Comparison of ENCODE assay signal across 1 cellular context in the genomic region with DNA sequence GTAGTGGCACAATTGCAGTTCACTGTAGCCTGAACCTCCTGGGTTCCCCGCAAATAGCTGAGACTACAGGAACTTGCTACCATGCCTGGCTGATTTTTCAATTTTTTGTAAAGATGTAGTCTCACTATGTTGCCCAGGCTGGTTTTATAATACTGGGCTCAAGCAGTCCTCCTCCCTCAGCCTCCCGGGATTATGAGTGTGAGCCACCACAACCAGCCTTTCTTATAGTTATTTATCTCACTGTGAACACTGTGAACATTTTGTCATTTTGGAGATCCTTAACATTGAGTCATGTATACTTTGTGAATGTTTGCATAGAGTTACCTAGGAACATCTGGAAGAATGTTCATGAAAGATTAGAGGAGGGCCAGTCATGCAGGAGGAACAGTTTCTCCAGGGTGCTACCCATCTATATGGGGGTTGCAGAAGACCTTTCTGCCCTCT.
TF ChIP-seq lines count a peak whose summit lies in the region.

No MANE protein-coding gene starts in this region.

TF ChIP-seq in K562, 482 proteins besides CTCF, POLR2A, EP300 and RAD21 (continued from another document and continues in another):
- TF ChIP-seq, protein P1, sequence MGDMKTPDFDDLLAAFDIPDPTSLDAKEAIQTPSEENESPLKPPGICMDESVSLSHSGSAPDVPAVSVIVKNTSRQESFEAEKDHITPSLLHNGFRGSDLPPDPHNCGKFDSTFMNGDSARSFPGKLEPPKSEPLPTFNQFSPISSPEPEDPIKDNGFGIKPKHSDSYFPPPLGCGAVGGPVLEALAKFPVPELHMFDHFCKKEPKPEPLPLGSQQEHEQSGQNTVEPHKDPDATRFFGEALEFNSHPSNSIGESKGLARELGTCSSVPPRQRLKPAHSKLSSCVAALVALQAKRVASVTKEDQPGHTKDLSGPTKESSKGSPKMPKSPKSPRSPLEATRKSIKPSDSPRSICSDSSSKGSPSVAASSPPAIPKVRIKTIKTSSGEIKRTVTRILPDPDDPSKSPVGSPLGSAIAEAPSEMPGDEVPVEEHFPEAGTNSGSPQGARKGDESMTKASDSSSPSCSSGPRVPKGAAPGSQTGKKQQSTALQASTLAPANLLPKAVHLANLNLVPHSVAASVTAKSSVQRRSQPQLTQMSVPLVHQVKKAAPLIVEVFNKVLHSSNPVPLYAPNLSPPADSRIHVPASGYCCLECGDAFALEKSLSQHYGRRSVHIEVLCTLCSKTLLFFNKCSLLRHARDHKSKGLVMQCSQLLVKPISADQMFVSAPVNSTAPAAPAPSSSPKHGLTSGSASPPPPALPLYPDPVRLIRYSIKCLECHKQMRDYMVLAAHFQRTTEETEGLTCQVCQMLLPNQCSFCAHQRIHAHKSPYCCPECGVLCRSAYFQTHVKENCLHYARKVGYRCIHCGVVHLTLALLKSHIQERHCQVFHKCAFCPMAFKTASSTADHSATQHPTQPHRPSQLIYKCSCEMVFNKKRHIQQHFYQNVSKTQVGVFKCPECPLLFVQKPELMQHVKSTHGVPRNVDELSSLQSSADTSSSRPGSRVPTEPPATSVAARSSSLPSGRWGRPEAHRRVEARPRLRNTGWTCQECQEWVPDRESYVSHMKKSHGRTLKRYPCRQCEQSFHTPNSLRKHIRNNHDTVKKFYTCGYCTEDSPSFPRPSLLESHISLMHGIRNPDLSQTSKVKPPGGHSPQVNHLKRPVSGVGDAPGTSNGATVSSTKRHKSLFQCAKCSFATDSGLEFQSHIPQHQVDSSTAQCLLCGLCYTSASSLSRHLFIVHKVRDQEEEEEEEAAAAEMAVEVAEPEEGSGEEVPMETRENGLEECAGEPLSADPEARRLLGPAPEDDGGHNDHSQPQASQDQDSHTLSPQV (IDR thresholded peaks at IDR 0.05), result no peak
- TF ChIP-seq PML (IDR thresholded peaks at IDR 0.05; ENCODE audit: low read length), result peak; percentile 85
- TF ChIP-seq, protein P2, sequence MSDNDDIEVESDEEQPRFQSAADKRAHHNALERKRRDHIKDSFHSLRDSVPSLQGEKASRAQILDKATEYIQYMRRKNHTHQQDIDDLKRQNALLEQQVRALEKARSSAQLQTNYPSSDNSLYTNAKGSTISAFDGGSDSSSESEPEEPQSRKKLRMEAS (CRISPR knock-in tag; IDR thresholded peaks at IDR 0.05), result no peak
- TF ChIP-seq ZNF717 (CRISPR knock-in tag; IDR thresholded peaks at IDR 0.05), result no peak
- peak; percentile 94 for TF ChIP-seq CBFA2T2 (conservative IDR thresholded peaks at IDR 0.05)
- TF ChIP-seq BCOR (IDR thresholded peaks at IDR 0.05), result 0 out of 2 replicates have a peak, but pooled peaks have one; percentile 27
- no peak for TF ChIP-seq NR1H2 (CRISPR knock-in tag; IDR thresholded peaks at IDR 0.05)
- TF ChIP-seq ZNF174 (CRISPR knock-in tag; IDR thresholded peaks at IDR 0.05), result no peak
- TF ChIP-seq CBX8 (IDR thresholded peaks at IDR 0.05; ENCODE audit: borderline replicate concordance, extremely low read depth, low read depth, low read length, poor library complexity, severe bottlenecking), result no peak
- TF ChIP-seq, protein P3, sequence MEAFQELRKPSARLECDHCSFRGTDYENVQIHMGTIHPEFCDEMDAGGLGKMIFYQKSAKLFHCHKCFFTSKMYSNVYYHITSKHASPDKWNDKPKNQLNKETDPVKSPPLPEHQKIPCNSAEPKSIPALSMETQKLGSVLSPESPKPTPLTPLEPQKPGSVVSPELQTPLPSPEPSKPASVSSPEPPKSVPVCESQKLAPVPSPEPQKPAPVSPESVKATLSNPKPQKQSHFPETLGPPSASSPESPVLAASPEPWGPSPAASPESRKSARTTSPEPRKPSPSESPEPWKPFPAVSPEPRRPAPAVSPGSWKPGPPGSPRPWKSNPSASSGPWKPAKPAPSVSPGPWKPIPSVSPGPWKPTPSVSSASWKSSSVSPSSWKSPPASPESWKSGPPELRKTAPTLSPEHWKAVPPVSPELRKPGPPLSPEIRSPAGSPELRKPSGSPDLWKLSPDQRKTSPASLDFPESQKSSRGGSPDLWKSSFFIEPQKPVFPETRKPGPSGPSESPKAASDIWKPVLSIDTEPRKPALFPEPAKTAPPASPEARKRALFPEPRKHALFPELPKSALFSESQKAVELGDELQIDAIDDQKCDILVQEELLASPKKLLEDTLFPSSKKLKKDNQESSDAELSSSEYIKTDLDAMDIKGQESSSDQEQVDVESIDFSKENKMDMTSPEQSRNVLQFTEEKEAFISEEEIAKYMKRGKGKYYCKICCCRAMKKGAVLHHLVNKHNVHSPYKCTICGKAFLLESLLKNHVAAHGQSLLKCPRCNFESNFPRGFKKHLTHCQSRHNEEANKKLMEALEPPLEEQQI (IDR thresholded peaks at IDR 0.05), result 0 out of 2 replicates have a peak, but pooled peaks have one; percentile 35
- no peak for TF ChIP-seq SMAD3 (CRISPR knock-in tag; conservative IDR thresholded peaks at IDR 0.05)
- TF ChIP-seq, protein P4, sequence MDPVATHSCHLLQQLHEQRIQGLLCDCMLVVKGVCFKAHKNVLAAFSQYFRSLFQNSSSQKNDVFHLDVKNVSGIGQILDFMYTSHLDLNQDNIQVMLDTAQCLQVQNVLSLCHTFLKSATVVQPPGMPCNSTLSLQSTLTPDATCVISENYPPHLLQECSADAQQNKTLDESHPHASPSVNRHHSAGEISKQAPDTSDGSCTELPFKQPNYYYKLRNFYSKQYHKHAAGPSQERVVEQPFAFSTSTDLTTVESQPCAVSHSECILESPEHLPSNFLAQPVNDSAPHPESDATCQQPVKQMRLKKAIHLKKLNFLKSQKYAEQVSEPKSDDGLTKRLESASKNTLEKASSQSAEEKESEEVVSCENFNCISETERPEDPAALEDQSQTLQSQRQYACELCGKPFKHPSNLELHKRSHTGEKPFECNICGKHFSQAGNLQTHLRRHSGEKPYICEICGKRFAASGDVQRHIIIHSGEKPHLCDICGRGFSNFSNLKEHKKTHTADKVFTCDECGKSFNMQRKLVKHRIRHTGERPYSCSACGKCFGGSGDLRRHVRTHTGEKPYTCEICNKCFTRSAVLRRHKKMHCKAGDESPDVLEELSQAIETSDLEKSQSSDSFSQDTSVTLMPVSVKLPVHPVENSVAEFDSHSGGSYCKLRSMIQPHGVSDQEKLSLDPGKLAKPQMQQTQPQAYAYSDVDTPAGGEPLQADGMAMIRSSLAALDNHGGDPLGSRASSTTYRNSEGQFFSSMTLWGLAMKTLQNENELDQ (CRISPR knock-in tag; IDR thresholded peaks at IDR 0.05; ENCODE audit: borderline replicate concordance), result no peak
- TF ChIP-seq, protein P5, sequence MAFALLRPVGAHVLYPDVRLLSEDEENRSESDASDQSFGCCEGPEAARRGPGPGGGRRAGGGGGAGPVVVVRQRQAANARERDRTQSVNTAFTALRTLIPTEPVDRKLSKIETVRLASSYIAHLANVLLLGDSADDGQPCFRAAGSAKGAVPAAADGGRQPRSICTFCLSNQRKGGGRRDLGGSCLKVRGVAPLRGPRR (CRISPR knock-in tag; IDR thresholded peaks at IDR 0.05), result no peak
- TF ChIP-seq NFE2 (IDR thresholded peaks at IDR 0.05; ENCODE audit: low read depth), result peak; percentile 55
- TF ChIP-seq PHB2 (IDR thresholded peaks at IDR 0.05; ENCODE audit: low read depth), result no peak; the same call in 1 of the 2 replicates
- TF ChIP-seq MAZ (CRISPR knock-in tag; conservative IDR thresholded peaks at IDR 0.05 in 1 of 2, IDR thresholded peaks at IDR 0.05 in 1 of 2), result 0 out of 4 replicates have a peak, but pooled peaks of 1 of the 2 experiments have one; percentile 24
- no peak for TF ChIP-seq GABPB1 (CRISPR knock-in tag; IDR thresholded peaks at IDR 0.05)
- TF ChIP-seq, protein P6, sequence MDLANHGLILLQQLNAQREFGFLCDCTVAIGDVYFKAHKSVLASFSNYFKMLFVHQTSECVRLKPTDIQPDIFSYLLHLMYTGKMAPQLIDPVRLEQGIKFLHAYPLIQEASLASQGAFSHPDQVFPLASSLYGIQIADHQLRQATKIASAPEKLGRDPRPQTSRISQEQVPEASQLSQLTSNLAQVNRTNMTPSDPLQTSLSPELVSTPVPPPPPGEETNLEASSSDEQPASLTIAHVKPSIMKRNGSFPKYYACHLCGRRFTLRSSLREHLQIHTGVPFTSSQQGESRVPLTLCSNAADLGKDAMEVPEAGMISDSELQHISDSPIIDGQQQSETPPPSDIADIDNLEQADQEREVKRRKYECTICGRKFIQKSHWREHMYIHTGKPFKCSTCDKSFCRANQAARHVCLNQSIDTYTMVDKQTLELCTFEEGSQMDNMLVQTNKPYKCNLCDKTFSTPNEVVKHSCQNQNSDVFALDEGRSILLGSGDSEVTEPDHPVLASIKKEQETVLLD (IDR thresholded peaks at IDR 0.05), result no peak
- TF ChIP-seq NFIC (IDR thresholded peaks at IDR 0.05), result peak; percentile 80
- no peak for TF ChIP-seq KLF6 (CRISPR knock-in tag; IDR thresholded peaks at IDR 0.05; ENCODE audit: borderline replicate concordance)
- no peak for TF ChIP-seq ILF3 (IDR thresholded peaks at IDR 0.05; ENCODE audit: borderline replicate concordance)
- TF ChIP-seq, protein P7, sequence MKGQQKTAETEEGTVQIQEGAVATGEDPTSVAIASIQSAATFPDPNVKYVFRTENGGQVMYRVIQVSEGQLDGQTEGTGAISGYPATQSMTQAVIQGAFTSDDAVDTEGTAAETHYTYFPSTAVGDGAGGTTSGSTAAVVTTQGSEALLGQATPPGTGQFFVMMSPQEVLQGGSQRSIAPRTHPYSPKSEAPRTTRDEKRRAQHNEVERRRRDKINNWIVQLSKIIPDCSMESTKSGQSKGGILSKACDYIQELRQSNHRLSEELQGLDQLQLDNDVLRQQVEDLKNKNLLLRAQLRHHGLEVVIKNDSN (CRISPR knock-in tag; IDR thresholded peaks at IDR 0.05), result no peak
- TF ChIP-seq ZNF24 (IDR thresholded peaks at IDR 0.05), result no peak
- no peak for TF ChIP-seq ZNF3 (CRISPR knock-in tag; IDR thresholded peaks at IDR 0.05)
- no peak for TF ChIP-seq RHOXF2B (CRISPR knock-in tag; conservative IDR thresholded peaks at IDR 0.05)
- TF ChIP-seq CREB1 (IDR thresholded peaks at IDR 0.05), result no peak; the same call in 1 of the 2 replicates
- no peak for TF ChIP-seq CREB1 (CRISPR knock-in tag; IDR thresholded peaks at IDR 0.05)
- TF ChIP-seq RBM34 (IDR thresholded peaks at IDR 0.05; ENCODE audit: borderline replicate concordance, insufficient read depth, low read length), result no peak
- TF ChIP-seq, protein P8, sequence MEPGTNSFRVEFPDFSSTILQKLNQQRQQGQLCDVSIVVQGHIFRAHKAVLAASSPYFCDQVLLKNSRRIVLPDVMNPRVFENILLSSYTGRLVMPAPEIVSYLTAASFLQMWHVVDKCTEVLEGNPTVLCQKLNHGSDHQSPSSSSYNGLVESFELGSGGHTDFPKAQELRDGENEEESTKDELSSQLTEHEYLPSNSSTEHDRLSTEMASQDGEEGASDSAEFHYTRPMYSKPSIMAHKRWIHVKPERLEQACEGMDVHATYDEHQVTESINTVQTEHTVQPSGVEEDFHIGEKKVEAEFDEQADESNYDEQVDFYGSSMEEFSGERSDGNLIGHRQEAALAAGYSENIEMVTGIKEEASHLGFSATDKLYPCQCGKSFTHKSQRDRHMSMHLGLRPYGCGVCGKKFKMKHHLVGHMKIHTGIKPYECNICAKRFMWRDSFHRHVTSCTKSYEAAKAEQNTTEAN (CRISPR knock-in tag; IDR thresholded peaks at IDR 0.05), result no peak
- no peak for TF ChIP-seq HNRNPLL (IDR thresholded peaks at IDR 0.05; ENCODE audit: low read depth, low read length, poor library complexity, severe bottlenecking)
- TF ChIP-seq ELF4 (CRISPR knock-in tag; IDR thresholded peaks at IDR 0.05), result no peak
- TF ChIP-seq CTBP1 (IDR thresholded peaks at IDR 0.05; ENCODE audit: borderline replicate concordance), result peak; percentile 57; the same call in 1 of the 2 replicates
- no peak for TF ChIP-seq RFX7 (CRISPR knock-in tag; IDR thresholded peaks at IDR 0.05)
- TF ChIP-seq PPARD (CRISPR knock-in tag; IDR thresholded peaks at IDR 0.05), result no peak
- no peak for TF ChIP-seq ZNF778 (CRISPR knock-in tag; IDR thresholded peaks at IDR 0.05)
- TF ChIP-seq FOXA1 (IDR thresholded peaks at IDR 0.05; ENCODE audit: borderline replicate concordance), result peak; percentile 86; the same call in 1 of the 2 replicates
- TF ChIP-seq, protein P9, sequence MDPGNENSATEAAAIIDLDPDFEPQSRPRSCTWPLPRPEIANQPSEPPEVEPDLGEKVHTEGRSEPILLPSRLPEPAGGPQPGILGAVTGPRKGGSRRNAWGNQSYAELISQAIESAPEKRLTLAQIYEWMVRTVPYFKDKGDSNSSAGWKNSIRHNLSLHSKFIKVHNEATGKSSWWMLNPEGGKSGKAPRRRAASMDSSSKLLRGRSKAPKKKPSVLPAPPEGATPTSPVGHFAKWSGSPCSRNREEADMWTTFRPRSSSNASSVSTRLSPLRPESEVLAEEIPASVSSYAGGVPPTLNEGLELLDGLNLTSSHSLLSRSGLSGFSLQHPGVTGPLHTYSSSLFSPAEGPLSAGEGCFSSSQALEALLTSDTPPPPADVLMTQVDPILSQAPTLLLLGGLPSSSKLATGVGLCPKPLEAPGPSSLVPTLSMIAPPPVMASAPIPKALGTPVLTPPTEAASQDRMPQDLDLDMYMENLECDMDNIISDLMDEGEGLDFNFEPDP (CRISPR knock-in tag; IDR thresholded peaks at IDR 0.05), result no peak
- TF ChIP-seq CC2D1A (IDR thresholded peaks at IDR 0.05), result peak; percentile 68; the same call in 1 of the 2 replicates
- no peak for TF ChIP-seq RBM25 (IDR thresholded peaks at IDR 0.05; ENCODE audit: low read depth, low read length, severe bottlenecking)
- peak; percentile 87 for TF ChIP-seq ZEB2 (IDR thresholded peaks at IDR 0.05)
- TF ChIP-seq NELFE (IDR thresholded peaks at IDR 0.05; ENCODE audit: insufficient read depth, insufficient read length), result no peak
- peak; percentile 76 for TF ChIP-seq POLR2AphosphoS5 (IDR thresholded peaks at IDR 0.05; ENCODE audit: control insufficient read depth, insufficient read depth, low read depth, low read length)
- TF ChIP-seq SMARCA4 (IDR thresholded peaks at IDR 0.05), result peak; percentile 94
- TF ChIP-seq NR2C1 (IDR thresholded peaks at IDR 0.05), result no peak
- TF ChIP-seq NR2C1 (tag; IDR thresholded peaks at IDR 0.05), result no peak
- no peak for TF ChIP-seq NFRKB (IDR thresholded peaks at IDR 0.05; ENCODE audit: low read depth)
- TF ChIP-seq MIER1 (IDR thresholded peaks at IDR 0.05; ENCODE audit: low read depth), result no peak
- peak; percentile 49; the same call in 1 of the 2 replicates for TF ChIP-seq MTA3 (IDR thresholded peaks at IDR 0.05; ENCODE audit: borderline replicate concordance)
- no peak for TF ChIP-seq HCFC1 (IDR thresholded peaks at IDR 0.05; ENCODE audit: low read depth, low read length)
- no peak for TF ChIP-seq HDAC2 (IDR thresholded peaks at IDR 0.05)
- peak; percentile 10 for TF ChIP-seq ZFP36 (IDR thresholded peaks at IDR 0.05; ENCODE audit: low read depth, low read length, partially characterized antibody)
- no peak for TF ChIP-seq MCM3 (IDR thresholded peaks at IDR 0.05)
- TF ChIP-seq CCNT2 (IDR thresholded peaks at IDR 0.05; ENCODE audit: borderline replicate concordance, extremely low read depth, insufficient read length, low read depth, low read length), result no peak
- TF ChIP-seq ZNF507 (tag; conservative IDR thresholded peaks at IDR 0.05), result no peak
- TF ChIP-seq U2AF2 (optimal IDR thresholded peaks at IDR 0.05; ENCODE audit: low read depth, low read length), result no peak
- peak in 1 of 2 experiments; percentile 39; a peak in 1 of 4 replicates for TF ChIP-seq RCOR1 (IDR thresholded peaks at IDR 0.05; ENCODE audit: borderline replicate concordance in 1 of 2, low read depth in 2 of 2, low read length in 2 of 2)
